ENCODE assay signal across 1 cellular context in genomic region chr11:67270256-67271211, GRCh38.
TF ChIP-seq lines count a peak whose summit lies in the region.

No MANE protein-coding gene starts in this region.

TF ChIP-seq in WTC11, 78 proteins besides CTCF, POLR2A, EP300 and RAD21 (continued from another document):
- peak; percentile 74 for TF ChIP-seq ZNF281 (CRISPR knock-in tag; IDR thresholded peaks at IDR 0.05)
- no peak for TF ChIP-seq SMAD4 (CRISPR knock-in tag; IDR thresholded peaks at IDR 0.05)
- peak; percentile 26; the same call in 1 of the 2 replicates for TF ChIP-seq CREB1 (CRISPR knock-in tag; IDR thresholded peaks at IDR 0.05)
- no peak for TF ChIP-seq ZNF263 (CRISPR knock-in tag; IDR thresholded peaks at IDR 0.05; ENCODE audit: low read depth)
- TF ChIP-seq MXD4 (CRISPR knock-in tag; IDR thresholded peaks at IDR 0.05; ENCODE audit: borderline replicate concordance) = no peak
- no peak for TF ChIP-seq RORB (CRISPR knock-in tag; IDR thresholded peaks at IDR 0.05)
- TF ChIP-seq JAZF1 (CRISPR knock-in tag; IDR thresholded peaks at IDR 0.05) = no peak
- TF ChIP-seq ETV6 (CRISPR knock-in tag; IDR thresholded peaks at IDR 0.05) = peak; percentile 100
- TF ChIP-seq ZNF423 (CRISPR knock-in tag; IDR thresholded peaks at IDR 0.05) = no peak
- no peak for TF ChIP-seq E2F4 (CRISPR knock-in tag; IDR thresholded peaks at IDR 0.05; ENCODE audit: borderline replicate concordance, low read depth)
- TF ChIP-seq, protein P1, sequence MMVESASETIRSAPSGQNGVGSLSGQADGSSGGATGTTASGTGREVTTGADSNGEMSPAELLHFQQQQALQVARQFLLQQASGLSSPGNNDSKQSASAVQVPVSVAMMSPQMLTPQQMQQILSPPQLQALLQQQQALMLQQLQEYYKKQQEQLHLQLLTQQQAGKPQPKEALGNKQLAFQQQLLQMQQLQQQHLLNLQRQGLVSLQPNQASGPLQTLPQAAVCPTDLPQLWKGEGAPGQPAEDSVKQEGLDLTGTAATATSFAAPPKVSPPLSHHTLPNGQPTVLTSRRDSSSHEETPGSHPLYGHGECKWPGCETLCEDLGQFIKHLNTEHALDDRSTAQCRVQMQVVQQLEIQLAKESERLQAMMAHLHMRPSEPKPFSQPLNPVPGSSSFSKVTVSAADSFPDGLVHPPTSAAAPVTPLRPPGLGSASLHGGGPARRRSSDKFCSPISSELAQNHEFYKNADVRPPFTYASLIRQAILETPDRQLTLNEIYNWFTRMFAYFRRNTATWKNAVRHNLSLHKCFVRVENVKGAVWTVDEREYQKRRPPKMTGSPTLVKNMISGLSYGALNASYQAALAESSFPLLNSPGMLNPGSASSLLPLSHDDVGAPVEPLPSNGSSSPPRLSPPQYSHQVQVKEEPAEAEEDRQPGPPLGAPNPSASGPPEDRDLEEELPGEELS (CRISPR knock-in tag; IDR thresholded peaks at IDR 0.05) = 0 out of 2 replicates have a peak, but pooled peaks have one; percentile 3
- no peak for TF ChIP-seq NFYB (CRISPR knock-in tag; conservative IDR thresholded peaks at IDR 0.05; ENCODE audit: low read depth)
- no peak for TF ChIP-seq CDX4 (CRISPR knock-in tag; IDR thresholded peaks at IDR 0.05; ENCODE audit: borderline replicate concordance)
- no peak for TF ChIP-seq ZNF232 (CRISPR knock-in tag; IDR thresholded peaks at IDR 0.05)
- TF ChIP-seq TP53 (CRISPR knock-in tag; IDR thresholded peaks at IDR 0.05) = 0 out of 2 replicates have a peak, but pooled peaks have one; percentile 40
TF ChIP-seq in WTC11: peak in this region for 7.
